ENCODE assay signal across 8 cellular contexts in genomic region chr17:67378444-67379250, GRCh38.
DNase-seq lines count a peak whose midpoint lies in the region; ATAC-seq lines count a peak whose summit lies in the region.

No MANE protein-coding gene starts in this region.

- ATAC-seq in HG02885 (IDR thresholded peaks at IDR 0.05; ENCODE audit: poor library complexity, unreplicated experiment) (peak; percentile 41), GM21515 (IDR thresholded peaks at IDR 0.05; ENCODE audit: unreplicated experiment) (no peak)
- peak; percentile 24 to 36 for ATAC-seq in activated CD4-positive, CD25-positive, alpha-beta regulatory T cell treated with anti-CD3 and anti-CD28 coated beads, Interleukin-2, amount 50 U/mL, for 24 hours

- DNase-seq in GDM1 (lab: John Stamatoyannopoulos, UW) = peak; percentile 50
- peak; percentile 55 for DNase-seq in NCI-H2171 (lab: John Stamatoyannopoulos, UW)
- DNase-seq in cerebellar cortex (ENCODE audit: low spot score) = peak; percentile 58
- DNase-seq in kidney tubule cell (ENCODE audit: low spot score) = peak; percentile 93
- peak; percentile 62 to 75 for DNase-seq in stimulated activated CD4-positive, alpha-beta T cell treated with anti-CD3 and anti-CD28 coated beads, Interleukin-15, amount 100 ng/mL, for 48 hours (ENCODE audit: low read depth in 2 of 2)
